Comparison of ENCODE assay signal across 14 cellular contexts in genomic region chr4:173707658-173708415, GRCh38.
DNase-seq lines count a peak whose midpoint lies in the region; ATAC-seq, FAIRE-seq and TF ChIP-seq lines count a peak whose summit lies in the region.
"Had no signal": no experiment of that assay in that cellular context is flagged by ENCODE, and none has a peak within 500 bp of the region (broad histone marks: within the 10 kb centered on the region; RNA-seq: fewer than 3 reads in every experiment).

No MANE protein-coding gene starts in this region.

- no CpG with 5 or more reads among the region's 2 CpGs for WGBS in IMR-90 (ENCODE audit: extremely low coverage in 2 of 2, insufficient read length in 1 of 2), 2 experiments
- WGBS in K562 (ENCODE audit: insufficient coverage, low coverage, missing lambda C conversion rate) = 0% methylated on average over 2 of the region's 2 CpGs
- WGBS in mesenchymal stem cell = no CpG with 5 or more reads among the region's 2 CpGs

- no peak overlapping the region for H3K18ac ChIP-seq in IMR-90 (ENCODE audit: low read depth, low read length)
- no peak overlapping the region for H3K18ac ChIP-seq in mesenchymal stem cell (ENCODE audit: low read depth in 1 of 2, low read length in 2 of 2)

- BruUV-seq in IMR-90 (replicated peaks; lab: Mats Ljungman, UMichigan) (no TSS peak), K562 (replicated peaks; lab: Mats Ljungman, UMichigan) (no TSS peak)

- TF ChIP-seq POLR2A in IMR-90 (IDR thresholded peaks at IDR 0.05; ENCODE audit: low read depth, low read length) = no peak
- TF ChIP-seq POLR2A in K562 (conservative IDR thresholded peaks at IDR 0.05) = no peak

- H3K79me2 ChIP-seq in K562 (ENCODE audit: control insufficient read depth, insufficient read depth, low read length) = no peaks in the 10 kb centered on the region

- FAIRE-seq in K562 (lab: Jason Lieb, UNC) = no peak

- H3K27ac ChIP-seq in IMR-90 (ENCODE audit: insufficient read depth, low read length) (no peak overlapping the region), K562 (ENCODE audit: extremely low read depth, low read depth, low read length) (no peak overlapping the region), mesenchymal stem cell (ENCODE audit: low read length, poor library complexity, severe bottlenecking) (no peak overlapping the region)
- H3K27ac ChIP-seq: BLaER1 treated with 17β-estradiol and CSF1 and Interleukin-3, amounts not matched to agents 10 nM and 100 nM had no signal

- no peak overlapping the region for H2BK20ac ChIP-seq in IMR-90 (ENCODE audit: low read depth, low read length)

- POLR2A ChIA-PET in IMR-90 (lab: Charles Lee; ENCODE audit: unreplicated experiment) (no interaction called here), K562 (lab: Yijun Ruan, JAX) (no interaction called here)

- no peak overlapping the region for H3K56ac ChIP-seq in IMR-90 (ENCODE audit: extremely low read depth, insufficient read depth, low read length)

- no peak for ATAC-seq in IMR-90 (ENCODE audit: low read depth)
- no peak for ATAC-seq in K562
- no peak for ATAC-seq in stimulated activated effector memory CD8-positive, alpha-beta T cell treated with anti-CD3 and anti-CD28 coated beads, Interleukin-12 subunit alpha, Interleukin-12 subunit beta, amount 100 ng/mL, for 72 hours
- no peak for ATAC-seq in HG03378 (IDR thresholded peaks at IDR 0.05; ENCODE audit: unreplicated experiment)

- H4K5ac ChIP-seq in IMR-90 (ENCODE audit: low read depth, low read length) = no peak overlapping the region

- H3K4me2 ChIP-seq in IMR-90 (ENCODE audit: low read depth, low read length) (no peak overlapping the region), K562 (ENCODE audit: insufficient read depth, low read length) (no peak overlapping the region), mesenchymal stem cell (ENCODE audit: low read length, poor library complexity, severe bottlenecking) (no peak overlapping the region)
- H3K4me2 ChIP-seq: BLaER1 treated with 17β-estradiol and CSF1 and Interleukin-3, amounts not matched to agents 10 nM and 100 nM had no signal

- H3K27me3 ChIP-seq in IMR-90 (ENCODE audit: control insufficient read depth, insufficient read depth, low read length) (no peaks in the 10 kb centered on the region), K562 (ENCODE audit: control insufficient read depth in 2 of 2, insufficient read depth in 2 of 2, low read length in 2 of 2) (no peaks in the 10 kb centered on the region), mesenchymal stem cell (ENCODE audit: control insufficient read depth in 1 of 2, insufficient read depth in 1 of 2, low read length in 2 of 2) (no peaks in the 10 kb centered on the region)
- H3K27me3 ChIP-seq: BLaER1 treated with 17β-estradiol and CSF1 and Interleukin-3, amounts not matched to agents 10 nM and 100 nM had no signal

- H4K8ac ChIP-seq in IMR-90 (ENCODE audit: low read depth in 2 of 2, low read length in 2 of 2) = no peak overlapping the region
- H4K8ac ChIP-seq in mesenchymal stem cell (ENCODE audit: low read length) = peak overlapping the region; percentile 75

- H3K9me3 Mint-ChIP-seq in stimulated activated effector memory CD8-positive, alpha-beta T cell treated with anti-CD3 and anti-CD28 coated beads, Interleukin-12 subunit alpha, Interleukin-12 subunit beta, amount 100 ng/mL, for 72 hours = no peaks in the 10 kb centered on the region
- H3K9me3 Mint-ChIP-seq: H9 had no signal

- H2AFZ ChIP-seq in IMR-90 (replicated peaks; ENCODE audit: low read length, poor library complexity) (no peak overlapping the region), K562 (ENCODE audit: low read depth, low read length) (no peak overlapping the region), mesenchymal stem cell (ENCODE audit: low read depth, low read length) (no peak overlapping the region)

- TF ChIP-seq EP300 in K562 (IDR thresholded peaks at IDR 0.05; ENCODE audit: low read length) = no peak

- no peak for TF ChIP-seq CTCF in IMR-90 (conservative IDR thresholded peaks at IDR 0.05; ENCODE audit: low read depth, low read length)
- TF ChIP-seq CTCF in K562 (IDR thresholded peaks at IDR 0.05 in 2 of 3, conservative IDR thresholded peaks at IDR 0.05 in 1 of 3; ENCODE audit: insufficient read depth in 2 of 3, low read depth in 1 of 3, low read length in 3 of 3) = no peak

- H2BK120ac ChIP-seq in IMR-90 (ENCODE audit: low read depth, low read length) = no peak overlapping the region
- no peak overlapping the region for H2BK120ac ChIP-seq in mesenchymal stem cell (ENCODE audit: low read depth, low read length)

- no peak overlapping the region for H4K91ac ChIP-seq in IMR-90 (ENCODE audit: insufficient read depth, low read depth, low read length)
- no peak overlapping the region for H4K91ac ChIP-seq in mesenchymal stem cell (ENCODE audit: low read length)

- H3K23ac ChIP-seq in IMR-90 (ENCODE audit: low read depth, low read length) = no peak overlapping the region
- H3K23ac ChIP-seq in mesenchymal stem cell (ENCODE audit: low read length in 2 of 2) = no peak overlapping the region

- H3K14ac ChIP-seq in IMR-90 (replicated peaks; ENCODE audit: low read depth, low read length) (no peak overlapping the region), mesenchymal stem cell (ENCODE audit: low read length in 2 of 2) (no peak overlapping the region)

- no peak overlapping the region for H3K4me3 Mint-ChIP-seq in stimulated activated effector memory CD8-positive, alpha-beta T cell treated with anti-CD3 and anti-CD28 coated beads, Interleukin-12 subunit alpha, Interleukin-12 subunit beta, amount 100 ng/mL, for 72 hours
- H3K4me3 Mint-ChIP-seq: CD4-positive, CD25-positive, alpha-beta regulatory T cell; H9 had no signal

- H2BK12ac ChIP-seq in mesenchymal stem cell (ENCODE audit: low read length in 2 of 2) = peak overlapping the region in 1 of 2 experiments; percentile 23

- no peaks in the 10 kb centered on the region for H4K20me1 ChIP-seq in IMR-90 (ENCODE audit: insufficient read depth, low read length)
- no peaks in the 10 kb centered on the region for H4K20me1 ChIP-seq in K562 (replicated peaks; ENCODE audit: control insufficient read depth, insufficient read depth, low read length)
- H4K20me1 ChIP-seq: BLaER1 treated with 17β-estradiol and CSF1 and Interleukin-3, amounts not matched to agents 10 nM and 100 nM had no signal

- H3K9ac ChIP-seq in IMR-90 (ENCODE audit: low read depth, low read length) = no peak overlapping the region
- no peak overlapping the region for H3K9ac ChIP-seq in K562 (ENCODE audit: insufficient read depth in 1 of 2, low read depth in 2 of 2, low read length in 2 of 2)
- no peak overlapping the region for H3K9ac ChIP-seq in mesenchymal stem cell (ENCODE audit: low read length)
- H3K9ac ChIP-seq: BLaER1 treated with 17β-estradiol and CSF1 and Interleukin-3, amounts not matched to agents 10 nM and 100 nM had no signal

- no peak overlapping the region for H3K27ac Mint-ChIP-seq in stimulated activated effector memory CD8-positive, alpha-beta T cell treated with anti-CD3 and anti-CD28 coated beads, Interleukin-12 subunit alpha, Interleukin-12 subunit beta, amount 100 ng/mL, for 72 hours
- H3K27ac Mint-ChIP-seq: CD4-positive, CD25-positive, alpha-beta regulatory T cell; H9; IgD-negative memory B cell had no signal

- CTCF ChIA-PET in IMR-90 (lab: Yijun Ruan, JAX) (interaction anchor here (1.1 kb wide), 1 partner anchor 36 kb away, joined by 3 read pairs; no protein-coding TSS in a partner anchor), K562 (lab: Yijun Ruan, JAX; ENCODE audit: low intra/inter-chr PET ratio) (no interaction called here)

- dilution Hi-C loops in IMR-90 (cut with HindIII; ENCODE audit: low sequenced_read_pairs, unreplicated experiment) = no loop called here

- H2BK5ac ChIP-seq in IMR-90 (ENCODE audit: low read depth, low read length, poor library complexity, severe bottlenecking) (no peak overlapping the region), mesenchymal stem cell (ENCODE audit: low read depth, low read length, poor library complexity, severe bottlenecking) (no peak overlapping the region)

- H3K4me1 Mint-ChIP-seq in stimulated activated effector memory CD8-positive, alpha-beta T cell treated with anti-CD3 and anti-CD28 coated beads, Interleukin-12 subunit alpha, Interleukin-12 subunit beta, amount 100 ng/mL, for 72 hours = no peaks in the 10 kb centered on the region
- H3K4me1 Mint-ChIP-seq: CD4-positive, CD25-positive, alpha-beta regulatory T cell; H9; IgD-negative memory B cell had no signal

- DNase-seq in IMR-90 (no peak), K562 (ENCODE audit: extremely low read depth in 1 of 4, low spot score in 3 of 4) (no peak), mesenchymal stem cell (peak; percentile 57), ACHN (no peak), 8988T (no peak)
- no peak for DNase-seq in stimulated activated effector memory CD8-positive, alpha-beta T cell treated with anti-CD3 and anti-CD28 coated beads, Interleukin-12 subunit alpha, Interleukin-12 subunit beta, amount 100 ng/mL, for 72 hours (ENCODE audit: low spot score in 2 of 2)
- DNase-seq: CD4-positive, CD25-positive, alpha-beta regulatory T cell; DMS53; GF-D8; GOT3; H9 had no signal

- in situ Hi-C loops in IMR-90 (cut with MboI; ENCODE audit: low sequenced_read_pairs) (no loop called here), K562 (cut with MboI) (no loop called here), ACHN (cut with HindIII; ENCODE audit: low pct_ligation_motif_present, low pct_unique_long_range_greater_than_20kb, low sequenced_read_pairs) (no loop called here)

- no peak overlapping the region for H2AK9ac ChIP-seq in IMR-90 (replicated peaks; ENCODE audit: low read depth, low read length, poor library complexity)

- H3K36me3 ChIP-seq in IMR-90 (ENCODE audit: control insufficient read depth, insufficient read depth, low read length) = no peaks in the 10 kb centered on the region
- no peaks in the 10 kb centered on the region for H3K36me3 ChIP-seq in K562 (ENCODE audit: control insufficient read depth, insufficient read depth, low read length)
- H3K36me3 ChIP-seq in mesenchymal stem cell (ENCODE audit: control insufficient read depth in 1 of 2, insufficient read depth in 2 of 2, low read depth in 1 of 2, low read length in 2 of 2) = no peaks in the 10 kb centered on the region
- H3K36me3 ChIP-seq: BLaER1 treated with 17β-estradiol and CSF1 and Interleukin-3, amounts not matched to agents 10 nM and 100 nM had no signal

- H3K4ac ChIP-seq in IMR-90 (ENCODE audit: low read depth, low read length) (no peak overlapping the region), mesenchymal stem cell (ENCODE audit: low read depth in 1 of 2, low read length in 2 of 2) (no peak overlapping the region)

- H3K9me3 ChIP-seq in IMR-90 (ENCODE audit: control insufficient read depth, insufficient read depth, low read length) (no peaks in the 10 kb centered on the region), K562 (replicated peaks; ENCODE audit: control insufficient read depth, insufficient read depth, low read depth, low read length) (no peaks in the 10 kb centered on the region), mesenchymal stem cell (ENCODE audit: control insufficient read depth, low read length) (peaks cover 5% of the 10 kb centered on the region)
- H3K9me3 ChIP-seq: BLaER1 treated with 17β-estradiol and CSF1 and Interleukin-3, amounts not matched to agents 10 nM and 100 nM had no signal

- H3K4me1 ChIP-seq in IMR-90 (ENCODE audit: control insufficient read depth, insufficient read depth, low read length) = no peaks in the 10 kb centered on the region
- no peaks in the 10 kb centered on the region for H3K4me1 ChIP-seq in K562 (replicated peaks in 1 of 2; ENCODE audit: control insufficient read depth in 2 of 2, insufficient read depth in 2 of 2, low read length in 2 of 2)
- H3K4me1 ChIP-seq in mesenchymal stem cell (ENCODE audit: control insufficient read depth, insufficient read depth, low read depth, low read length) = no peaks in the 10 kb centered on the region
- H3K4me1 ChIP-seq: BLaER1 treated with 17β-estradiol and CSF1 and Interleukin-3, amounts not matched to agents 10 nM and 100 nM had no signal

- H3K9me1 ChIP-seq in IMR-90 (ENCODE audit: insufficient read depth, low read length) = no peaks in the 10 kb centered on the region
- H3K9me1 ChIP-seq in K562 (ENCODE audit: control insufficient read depth, insufficient read depth, low read length) = no peaks in the 10 kb centered on the region

- H3K36me3 Mint-ChIP-seq in stimulated activated effector memory CD8-positive, alpha-beta T cell treated with anti-CD3 and anti-CD28 coated beads, Interleukin-12 subunit alpha, Interleukin-12 subunit beta, amount 100 ng/mL, for 72 hours = no peaks in the 10 kb centered on the region
- H3K36me3 Mint-ChIP-seq: CD4-positive, CD25-positive, alpha-beta regulatory T cell; IgD-negative memory B cell had no signal

- H2AK5ac ChIP-seq in IMR-90 (ENCODE audit: low read depth, low read length) (no peak overlapping the region), mesenchymal stem cell (ENCODE audit: low read length, severe bottlenecking) (no peak overlapping the region)

- no peak overlapping the region for H3K4me3 ChIP-seq in IMR-90 (ENCODE audit: insufficient read depth, low read depth, low read length)
- no peak overlapping the region for H3K4me3 ChIP-seq in K562
- no peak overlapping the region for H3K4me3 ChIP-seq in mesenchymal stem cell (ENCODE audit: insufficient read depth in 1 of 2, low read depth in 1 of 2, low read length in 2 of 2)
- H3K4me3 ChIP-seq: BLaER1 treated with 17β-estradiol and CSF1 and Interleukin-3, amounts not matched to agents 10 nM and 100 nM had no signal

- intact Hi-C loops in IMR-90 (cut with micrococcal nuclease) = no loop called here
- intact Hi-C loops in K562 (cut with micrococcal nuclease) = no loop called here

- TF ChIP-seq RAD21 in IMR-90 (IDR thresholded peaks at IDR 0.05; ENCODE audit: low read length) = no peak
- TF ChIP-seq RAD21 in K562 (CRISPR knock-in tag; conservative IDR thresholded peaks at IDR 0.05 in 1 of 2, IDR thresholded peaks at IDR 0.05 in 1 of 2) = no peak

- no peak overlapping the region for H2BK15ac ChIP-seq in IMR-90 (ENCODE audit: low read depth, low read length)
- no peak overlapping the region for H2BK15ac ChIP-seq in mesenchymal stem cell (ENCODE audit: low read depth, poor library complexity, severe bottlenecking)

- H3K79me1 ChIP-seq in IMR-90 (ENCODE audit: low read depth in 1 of 2, low read length in 2 of 2) = no peaks in the 10 kb centered on the region
- H3K79me1 ChIP-seq in mesenchymal stem cell (replicated peaks; ENCODE audit: low read length, poor library complexity, severe bottlenecking) = no peaks in the 10 kb centered on the region
